In genomic region chr22:36335621-36336020, GRCh38 we compare ENCODE assay signal across 10 cellular contexts. TPM values are rescaled to one million over a fixed set of nuclear protein-coding genes. Genes with fewer than 3 reads are reported as not detected.
DNase-seq lines count a peak whose midpoint lies in the region; ATAC-seq and TF ChIP-seq lines count a peak whose summit lies in the region.
"Had no signal": no experiment of that assay in that cellular context is flagged by ENCODE, and none has a peak within 500 bp of the region (broad histone marks: within the 10 kb centered on the region; RNA-seq: fewer than 3 reads in every experiment).

No MANE protein-coding gene starts in this region.

- BruUV-seq in IMR-90 (replicated peaks; lab: Mats Ljungman, UMichigan) = no TSS peak

- TF ChIP-seq CTCF in IMR-90 (conservative IDR thresholded peaks at IDR 0.05; ENCODE audit: low read depth, low read length) = no peak

- peaks cover 4 to 79% of the 10 kb centered on the region in 2 experiments; a peak in 3 of 4 replicates for H3K79me1 ChIP-seq in IMR-90 (ENCODE audit: low read depth in 1 of 2, low read length in 2 of 2)

- intact Hi-C loops in IMR-90 (cut with micrococcal nuclease) = no loop called here

- peak overlapping the region; percentile 69 to 88 for H4K8ac ChIP-seq in IMR-90 (ENCODE audit: low read depth in 2 of 2, low read length in 2 of 2)

- no peak overlapping the region for H2AFZ ChIP-seq in IMR-90 (replicated peaks; ENCODE audit: low read length, poor library complexity)

- POLR2A ChIA-PET in IMR-90 (lab: Charles Lee; ENCODE audit: unreplicated experiment) = interaction anchor here (0.9 kb wide), 1 partner anchor 146 kb away, joined by 3 read pairs; no protein-coding TSS in a partner anchor

- H2AK9ac ChIP-seq in IMR-90 (replicated peaks; ENCODE audit: low read depth, low read length, poor library complexity) = peak overlapping the region; percentile 82

- no peaks in the 10 kb centered on the region for H3K9me3 ChIP-seq in IMR-90 (ENCODE audit: control insufficient read depth, insufficient read depth, low read length)

- H3K18ac ChIP-seq in IMR-90 (ENCODE audit: low read depth, low read length) = peak overlapping the region; percentile 82

- H2BK120ac ChIP-seq in IMR-90 (ENCODE audit: low read depth, low read length) = peak overlapping the region; percentile 97

- H4K5ac ChIP-seq in IMR-90 (ENCODE audit: low read depth, low read length) = peak overlapping the region; percentile 67

- peak overlapping the region; percentile 87 for H3K14ac ChIP-seq in IMR-90 (replicated peaks; ENCODE audit: low read depth, low read length)

- no peak overlapping the region for H3K4me3 ChIP-seq in IMR-90 (ENCODE audit: insufficient read depth, low read depth, low read length)

- H3K27me3 ChIP-seq in IMR-90 (ENCODE audit: control insufficient read depth, insufficient read depth, low read length) (no peaks in the 10 kb centered on the region), layer of hippocampus (ENCODE audit: control insufficient read depth, insufficient read depth, low read length) (no peaks in the 10 kb centered on the region)

- peak overlapping the region; percentile 93 for H3K23ac ChIP-seq in IMR-90 (ENCODE audit: low read depth, low read length)

- no peak for TF ChIP-seq RAD21 in IMR-90 (IDR thresholded peaks at IDR 0.05; ENCODE audit: low read length)

- peaks cover 100% of the 10 kb centered on the region for H3K36me3 Mint-ChIP-seq in activated T-helper 17 cell treated with anti-CD3 and anti-CD28 coated beads, Interleukin-2, amount 50 U/mL, for 72 hours (ENCODE audit: low read depth)

- peak overlapping the region; percentile 97 for H3K4me3 Mint-ChIP-seq in activated T-helper 17 cell treated with anti-CD3 and anti-CD28 coated beads, Interleukin-2, amount 50 U/mL, for 72 hours
- H3K4me3 Mint-ChIP-seq in stimulated activated naive CD8-positive, alpha-beta T cell treated with anti-CD3 and anti-CD28 coated beads, Interleukin-15, amount 100 ng/mL, for 72 hours = peak overlapping the region; percentile 89 to 97

- ATAC-seq in IMR-90 (ENCODE audit: low read depth) = no peak
- no peak for ATAC-seq in activated T-helper 17 cell treated with anti-CD3 and anti-CD28 coated beads, Interleukin-2, amount 50 U/mL, for 72 hours (replicated peaks)
- no peak for ATAC-seq in stimulated activated naive CD8-positive, alpha-beta T cell treated with anti-CD3 and anti-CD28 coated beads, Interleukin-15, amount 100 ng/mL, for 72 hours

- peak overlapping the region; percentile 93 for H2AK5ac ChIP-seq in IMR-90 (ENCODE audit: low read depth, low read length)

- H3K9ac ChIP-seq in IMR-90 (ENCODE audit: low read depth, low read length) = peak overlapping the region; percentile 56

- CTCF ChIA-PET in IMR-90 (lab: Yijun Ruan, JAX) = no interaction called here

- peak overlapping the region; percentile 33; the same call in 1 of the 3 replicates for H2BK15ac ChIP-seq in IMR-90 (ENCODE audit: low read depth, low read length)

- peak overlapping the region; percentile 8; the same call in 1 of the 2 replicates for H3K4me2 ChIP-seq in IMR-90 (ENCODE audit: low read depth, low read length)

- peaks cover 79% of the 10 kb centered on the region for H3K4me1 Mint-ChIP-seq in activated T-helper 17 cell treated with anti-CD3 and anti-CD28 coated beads, Interleukin-2, amount 50 U/mL, for 72 hours
- H3K4me1 Mint-ChIP-seq in stimulated activated naive CD8-positive, alpha-beta T cell treated with anti-CD3 and anti-CD28 coated beads, Interleukin-15, amount 100 ng/mL, for 72 hours = peaks cover 99% of the 10 kb centered on the region

- no peaks in the 10 kb centered on the region for H3K27me3 Mint-ChIP-seq in activated T-helper 17 cell treated with anti-CD3 and anti-CD28 coated beads, Interleukin-2, amount 50 U/mL, for 72 hours
- H3K27me3 Mint-ChIP-seq in stimulated activated naive CD8-positive, alpha-beta T cell treated with anti-CD3 and anti-CD28 coated beads, Interleukin-15, amount 100 ng/mL, for 72 hours = no peaks in the 10 kb centered on the region

- peak overlapping the region; percentile 47; the same call in 1 of the 2 replicates for H2BK20ac ChIP-seq in IMR-90 (ENCODE audit: low read depth, low read length)

- peaks cover 33% of the 10 kb centered on the region for H3K9me1 ChIP-seq in IMR-90 (ENCODE audit: insufficient read depth, low read length)

- peak overlapping the region; percentile 92 for H4K91ac ChIP-seq in IMR-90 (ENCODE audit: insufficient read depth, low read depth, low read length)

- in situ Hi-C loops in IMR-90 (cut with MboI; ENCODE audit: low sequenced_read_pairs) = no loop called here

- H2BK5ac ChIP-seq in IMR-90 (ENCODE audit: low read depth, low read length, poor library complexity, severe bottlenecking) = peak overlapping the region; percentile 100

- peak overlapping the region; percentile 87 for H3K27ac ChIP-seq in IMR-90 (ENCODE audit: insufficient read depth, low read length)
- H3K27ac ChIP-seq in layer of hippocampus (ENCODE audit: low read depth, low read length) = peak overlapping the region; percentile 96

- H3K27ac Mint-ChIP-seq in activated T-helper 17 cell treated with anti-CD3 and anti-CD28 coated beads, Interleukin-2, amount 50 U/mL, for 72 hours = peak overlapping the region; percentile 98
- peak overlapping the region; percentile 93 to 96 for H3K27ac Mint-ChIP-seq in stimulated activated naive CD8-positive, alpha-beta T cell treated with anti-CD3 and anti-CD28 coated beads, Interleukin-15, amount 100 ng/mL, for 72 hours

- DNase-seq in IMR-90 (no peak), NCI-H2107 treated with DMSO at 0.1 percent for 48 hours (lab: John Stamatoyannopoulos, UW; ENCODE audit: unreplicated experiment) (no peak), RKO (ENCODE audit: low spot score) (no peak), NCI-H2081 treated with DMSO at 0.1 percent for 48 hours (lab: John Stamatoyannopoulos, UW) (no peak)
- DNase-seq in stimulated activated naive CD8-positive, alpha-beta T cell treated with anti-CD3 and anti-CD28 coated beads, Interleukin-15, amount 100 ng/mL, for 72 hours = no peak
- no peak for DNase-seq in activated CD4-positive, CD25-positive, alpha-beta regulatory T cell treated with anti-CD3 and anti-CD28 coated beads, Interleukin-2, amount 50 U/mL, for 72 hours
- DNase-seq: activated gamma-delta T cell treated with Interleukin-2 at 50 U/mL for 16 hours, kidney glomerular epithelial cell had no signal

- WGBS in IMR-90 (ENCODE audit: extremely low coverage in 2 of 2, insufficient read length in 1 of 2), 2 experiments = no CpG with 5 or more reads among the region's 9 CpGs

- TF ChIP-seq POLR2A in IMR-90 (IDR thresholded peaks at IDR 0.05; ENCODE audit: low read depth, low read length) = no peak

- peaks cover 85% of the 10 kb centered on the region for H3K36me3 ChIP-seq in IMR-90 (ENCODE audit: control insufficient read depth, insufficient read depth, low read length)

- peaks cover 88% of the 10 kb centered on the region for H4K20me1 ChIP-seq in IMR-90 (ENCODE audit: insufficient read depth, low read length)

- dilution Hi-C loops in IMR-90 (cut with HindIII; ENCODE audit: low sequenced_read_pairs, unreplicated experiment) = no loop called here

- H3K4me1 ChIP-seq in IMR-90 (ENCODE audit: control insufficient read depth, insufficient read depth, low read length) = peaks cover 67% of the 10 kb centered on the region

- H3K9me3 Mint-ChIP-seq in activated T-helper 17 cell treated with anti-CD3 and anti-CD28 coated beads, Interleukin-2, amount 50 U/mL, for 72 hours = no peaks in the 10 kb centered on the region
- no peaks in the 10 kb centered on the region for H3K9me3 Mint-ChIP-seq in stimulated activated naive CD8-positive, alpha-beta T cell treated with anti-CD3 and anti-CD28 coated beads, Interleukin-15, amount 100 ng/mL, for 72 hours

- H3K4ac ChIP-seq in IMR-90 (ENCODE audit: low read depth, low read length) = peak overlapping the region; percentile 99

- peak overlapping the region; percentile 88 for H3K56ac ChIP-seq in IMR-90 (ENCODE audit: extremely low read depth, insufficient read depth, low read length)

TF ChIP-seq in IMR-90, 13 proteins besides CTCF, POLR2A, EP300 and RAD21:
- no peak for TF ChIP-seq MXI1 (IDR thresholded peaks at IDR 0.05; ENCODE audit: borderline replicate concordance, low read depth, low read length)
- TF ChIP-seq MAZ (IDR thresholded peaks at IDR 0.05; ENCODE audit: borderline replicate concordance, low read depth, low read length) = no peak
- no peak for TF ChIP-seq CEBPB (IDR thresholded peaks at IDR 0.05; ENCODE audit: low read depth, low read length)
- TF ChIP-seq BHLHE40 (IDR thresholded peaks at IDR 0.05; ENCODE audit: low read depth, low read length) = peak; percentile 21; the same call in 1 of the 2 replicates
- TF ChIP-seq ELK1 (IDR thresholded peaks at IDR 0.05; ENCODE audit: borderline replicate concordance, low read depth, low read length) = no peak

RNA-seq across cellular contexts. Expression of gene MYH9, which starts 52.1 kb away (rescaled TPM):
- total RNA-seq in IMR-90 (2012; rRNA removed) = 554 and 783 TPM in 2 replicates
- 475 and 507 TPM in 2 replicates for polyA plus RNA-seq in IMR-90 (2012; rRNA removed)
- 197 and 382 TPM in 2 replicates for polyA plus RNA-seq in IMR-90 (2012; cell fraction: cytosol; rRNA removed)
- 449 and 493 TPM in 2 replicates for polyA plus RNA-seq in IMR-90 (2012; cell fraction: nucleus; rRNA removed; ENCODE audit: low replicate concordance)
- total RNA-seq in activated T-helper 17 cell treated with anti-CD3 and anti-CD28 coated beads, Interleukin-2, amount 50 U/mL, for 72 hours = 100 to 1,000 TPM; 782 to 800 TPM
